In the genomic region with DNA sequence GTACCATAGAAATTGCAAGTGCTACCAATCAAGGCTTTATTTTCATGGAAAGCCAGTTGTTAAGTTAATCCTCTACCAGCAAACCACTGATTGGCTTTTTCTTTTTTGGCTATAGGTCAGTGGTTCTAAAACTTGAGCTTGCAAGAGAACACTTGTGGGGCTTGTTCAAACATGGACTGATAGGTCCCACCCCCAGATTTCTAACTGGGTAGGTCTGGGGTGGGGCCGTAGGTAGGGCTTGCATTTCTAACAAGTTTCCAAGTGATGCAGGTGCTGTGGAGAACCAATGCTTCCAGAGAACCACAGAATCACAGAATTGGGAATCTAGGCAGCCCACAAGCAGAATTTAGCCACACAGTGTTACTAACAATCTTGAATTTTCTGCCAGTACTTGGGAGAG, we compare ENCODE assay signal across 4 cellular contexts. TPM values are rescaled to one million over a fixed set of nuclear protein-coding genes. Genes with fewer than 3 reads are reported as not detected.
"Had no signal": no experiment of that assay in that cellular context is flagged by ENCODE, and none has a peak within 500 bp of the region (broad histone marks: within the 10 kb centered on the region; RNA-seq: fewer than 3 reads in every experiment).

No MANE protein-coding gene starts in this region.

RNA-seq across cellular contexts. Expression of gene RHCE, which starts 36.8 kb away (rescaled TPM):
- total RNA-seq: activated CD8-positive, alpha-beta memory T cell treated with anti-CD3 and anti-CD28 coated beads, Interleukin-2, amount 10 ng/mL, durations not matched to agents 7 days and 5 days; ascending aorta; T-helper 17 cell; T-helper 2 cell treated with Interferon-gamma antibody and Interleukin-4, amounts not matched to agents 100 ng/mL and 5 ng/mL, for 36 hours had no signal
